In the genomic region with DNA sequence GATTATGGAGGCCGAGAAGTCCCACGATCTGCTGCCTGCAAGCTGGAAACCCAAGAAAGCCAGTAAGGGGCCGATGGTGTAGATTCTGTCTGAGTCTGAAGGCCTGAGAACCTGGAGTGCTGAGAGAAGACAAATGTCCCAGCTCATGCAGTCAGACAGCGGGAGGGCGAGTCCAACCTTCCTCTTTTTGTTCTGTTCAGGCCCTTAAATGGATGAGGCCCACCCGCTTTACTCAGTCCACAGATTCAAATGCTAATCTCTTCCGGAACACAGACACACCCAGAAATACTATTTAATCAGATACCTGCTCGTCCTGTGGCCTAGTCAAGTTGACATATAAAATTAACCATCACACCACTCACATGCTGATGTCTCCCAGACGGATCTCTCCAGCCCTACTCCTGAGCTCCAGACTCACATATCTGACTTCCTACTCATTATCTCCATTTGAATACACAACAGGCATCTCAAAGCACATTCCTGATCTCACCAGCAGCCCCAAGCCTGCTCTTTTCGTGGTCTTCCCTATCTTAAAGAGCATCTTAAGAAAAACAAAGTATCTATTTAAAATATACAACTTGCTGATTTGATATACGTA, we compare ENCODE assay signal across 1 cellular context.
TF ChIP-seq lines count a peak whose summit lies in the region.

No MANE protein-coding gene starts in this region.

TF ChIP-seq in HepG2, 621 proteins besides CTCF, POLR2A, EP300 and RAD21:
- TF ChIP-seq HNRNPK (IDR thresholded peaks at IDR 0.05; ENCODE audit: low read depth, low read length, poor library complexity, severe bottlenecking): no peak
